In genomic region chr14:103073876-103074698, GRCh38 we compare ENCODE assay signal across 12 cellular contexts. TPM values are rescaled to one million over a fixed set of nuclear protein-coding genes. Genes with fewer than 3 reads are reported as not detected.
A peak's percentile ranks its signal among the peaks of the same experiment; 100 is the strongest.
DNase-seq lines count a peak whose midpoint lies in the region; ATAC-seq and TF ChIP-seq lines count a peak whose summit lies in the region.
"Had no signal": no experiment of that assay in that cellular context is flagged by ENCODE, and none has a peak within 500 bp of the region (broad histone marks: within the 10 kb centered on the region; RNA-seq: fewer than 3 reads in every experiment).

No MANE protein-coding gene starts in this region.

- no peaks in the 10 kb centered on the region for H3K9me3 Mint-ChIP-seq in activated naive CD4-positive, alpha-beta T cell treated with anti-CD3 and anti-CD28 coated beads, Interleukin-2, amount 50 U/mL, for 24 hours
- no peaks in the 10 kb centered on the region for H3K9me3 Mint-ChIP-seq in chondrocyte (ENCODE audit: low read depth)
- H3K9me3 Mint-ChIP-seq in type B pancreatic cell, result no peaks in the 10 kb centered on the region
- no peaks in the 10 kb centered on the region for H3K9me3 Mint-ChIP-seq in MCF 10A (ENCODE audit: unreplicated experiment)

- POLR2A ChIA-PET in MCF 10A (lab: Yijun Ruan, JAX), result interaction anchor here (0.6 to 1.4 kb wide), 7 partner anchors 17 to 80 kb away, joined by 3 to 4 read pairs (median 3); partner anchors contain the start of gene CDC42BPB

- ATAC-seq in left lung (no peak), HG03342 (IDR thresholded peaks at IDR 0.05; ENCODE audit: unreplicated experiment) (no peak)

- H3K36me3 ChIP-seq in left lung, result no peaks in the 10 kb centered on the region

- peak overlapping the region; percentile 7 to 80 for H3K27ac ChIP-seq in left lung

- intact Hi-C loops in left lung (cut with DNase I) (no loop called here), MCF 10A (cut with micrococcal nuclease) (loop anchor here (10.0 kb wide), 1 partner anchor 379 kb away; no protein-coding TSS in a partner anchor)

- DNase-seq in activated naive CD4-positive, alpha-beta T cell treated with Interleukin-2 at 50 U/mL for 16 hours, result no peak
- DNase-seq in chondrocyte (ENCODE audit: low spot score) (peak; percentile 79), left lung (peak in 1 of 2 donors; percentile 69), type B pancreatic cell (ENCODE audit: extremely low spot score, unreplicated experiment) (no peak), MCF 10A (ENCODE audit: unreplicated experiment) (no peak), NCI-H146 (lab: John Stamatoyannopoulos, UW) (no peak)
- DNase-seq: activated CD4-positive, alpha-beta T cell treated with anti-CD3 and anti-CD28 coated beads for 1 hour; activated gamma-delta T cell; cortex of kidney; SIG-M5 had no signal

- no peaks in the 10 kb centered on the region for H3K9me3 ChIP-seq in left lung

- no peaks in the 10 kb centered on the region for H3K27me3 Mint-ChIP-seq in activated naive CD4-positive, alpha-beta T cell treated with anti-CD3 and anti-CD28 coated beads, Interleukin-2, amount 50 U/mL, for 24 hours
- H3K27me3 Mint-ChIP-seq in chondrocyte (ENCODE audit: low read depth) (no peaks in the 10 kb centered on the region), type B pancreatic cell (no peaks in the 10 kb centered on the region), MCF 10A (ENCODE audit: insufficient read depth, unreplicated experiment) (no peaks in the 10 kb centered on the region)

- peaks cover 3 to 30% of the 10 kb centered on the region in 2 donors for H3K4me1 ChIP-seq in left lung

- no peak overlapping the region for H3K4me3 ChIP-seq in left lung

- no peak for TF ChIP-seq CTCF in chondrocyte (IDR thresholded peaks at IDR 0.05)
- no peak for TF ChIP-seq CTCF in left lung (IDR thresholded peaks at IDR 0.05)
- no peak for TF ChIP-seq CTCF in type B pancreatic cell (conservative IDR thresholded peaks at IDR 0.05)
- no peak for TF ChIP-seq CTCF in MCF 10A (IDR thresholded peaks at IDR 0.05; ENCODE audit: unreplicated experiment)

- H3K36me3 Mint-ChIP-seq in activated naive CD4-positive, alpha-beta T cell treated with anti-CD3 and anti-CD28 coated beads, Interleukin-2, amount 50 U/mL, for 24 hours, result no peaks in the 10 kb centered on the region
- no peaks in the 10 kb centered on the region for H3K36me3 Mint-ChIP-seq in chondrocyte (ENCODE audit: low read depth)
- H3K36me3 Mint-ChIP-seq in type B pancreatic cell, result no peaks in the 10 kb centered on the region
- H3K36me3 Mint-ChIP-seq in MCF 10A (ENCODE audit: insufficient read depth, unreplicated experiment), result no peaks in the 10 kb centered on the region

- BruUV-seq in MCF 10A (replicated peaks; lab: Mats Ljungman, UMichigan), result no TSS peak

- CTCF ChIA-PET in MCF 10A (lab: Yijun Ruan, JAX), result interaction anchor here (0.5 to 3.0 kb wide), 15 partner anchors 23 to 503 kb away, joined by 3 to 20 read pairs (median 4); no protein-coding TSS in a partner anchor

- peaks cover 0 to 13% of the 10 kb centered on the region in 2 donors for H3K27me3 ChIP-seq in left lung

- H3K4me1 Mint-ChIP-seq in activated naive CD4-positive, alpha-beta T cell treated with anti-CD3 and anti-CD28 coated beads, Interleukin-2, amount 50 U/mL, for 24 hours, result no peaks in the 10 kb centered on the region
- H3K4me1 Mint-ChIP-seq in chondrocyte (ENCODE audit: low read depth) (peaks cover 14% of the 10 kb centered on the region), type B pancreatic cell (ENCODE audit: unreplicated experiment) (peaks cover 6% of the 10 kb centered on the region), MCF 10A (ENCODE audit: insufficient read depth, unreplicated experiment) (peaks cover 6% of the 10 kb centered on the region)

- H3K4me3 Mint-ChIP-seq in activated naive CD4-positive, alpha-beta T cell treated with anti-CD3 and anti-CD28 coated beads, Interleukin-2, amount 50 U/mL, for 24 hours, result peak overlapping the region; percentile 13
- H3K4me3 Mint-ChIP-seq in chondrocyte (ENCODE audit: unreplicated experiment), result no peak overlapping the region
- H3K4me3 Mint-ChIP-seq in type B pancreatic cell, result peak overlapping the region; percentile 58
- no peak overlapping the region for H3K4me3 Mint-ChIP-seq in MCF 10A (ENCODE audit: unreplicated experiment)

- H3K27ac Mint-ChIP-seq in activated naive CD4-positive, alpha-beta T cell treated with anti-CD3 and anti-CD28 coated beads, Interleukin-2, amount 50 U/mL, for 24 hours, result no peak overlapping the region
- H3K27ac Mint-ChIP-seq in chondrocyte (ENCODE audit: unreplicated experiment) (peak overlapping the region; percentile 69), type B pancreatic cell (peak overlapping the region; percentile 55), MCF 10A (ENCODE audit: low read depth, unreplicated experiment) (no peak overlapping the region)

RNA-seq across cellular contexts. Expression of gene LBHD2, which starts 9.9 kb away (rescaled TPM):
- not detected in 3 replicates for total RNA-seq in chondrocyte
- total RNA-seq in left lung, result not detected
- not detected in 2 replicates for total RNA-seq in type B pancreatic cell (ENCODE audit: low replicate concordance)
- total RNA-seq in MCF 10A (2022), result not detected in 2 replicates

RNA-seq across cellular contexts. Expression of gene CDC42BPB, which starts 16.7 kb away (rescaled TPM):
- total RNA-seq in chondrocyte, result 106 to 113 TPM (median 107 TPM) in 3 replicates
- 10 to 100 TPM; 79.8 to 79.9 TPM for total RNA-seq in left lung
- total RNA-seq in type B pancreatic cell (ENCODE audit: low replicate concordance), result 83.6 and 88.6 TPM in 2 replicates
- total RNA-seq in MCF 10A (2022), result 82.7 and 91.1 TPM in 2 replicates

RNA-seq across cellular contexts. Expression of gene EXOC3L4, which starts 20.4 kb away (rescaled TPM):
- total RNA-seq in chondrocyte (not detected in 3 replicates), left lung (1 to 10 TPM; 3.0 to 4.0 TPM), type B pancreatic cell (ENCODE audit: low replicate concordance) (4.0 and 4.1 TPM in 2 replicates), MCF 10A (2022) (not detected in 2 replicates)

RNA-seq across cellular contexts. Expression of gene TNFAIP2, which starts 49.2 kb away (rescaled TPM):
- 1.9 to 16.7 TPM (median 13.3 TPM) in 3 replicates for total RNA-seq in chondrocyte
- 100 to 1,000 TPM in 1 of 2 donors, 10 to 100 TPM in 1; 76.5 to 237 TPM for total RNA-seq in left lung
- 21.5 and 28.5 TPM in 2 replicates for total RNA-seq in type B pancreatic cell (ENCODE audit: low replicate concordance)
- 17.9 and 19.1 TPM in 2 replicates for total RNA-seq in MCF 10A (2022)

Comparison
In these comparisons a context has a peak if more than half of its experiments do, and no peak if none do; other contexts are left out.
1. H3K27ac Mint-ChIP-seq: peak in chondrocyte (single experiment) and type B pancreatic cell (single experiment); none in activated naive CD4-positive, alpha-beta T cell treated with anti-CD3 and anti-CD28 coated beads, Interleukin-2, amount 50 U/mL, for 24 hours (single experiment) and MCF 10A (single experiment).
2. H3K4me3 Mint-ChIP-seq: peak in activated naive CD4-positive, alpha-beta T cell treated with anti-CD3 and anti-CD28 coated beads, Interleukin-2, amount 50 U/mL, for 24 hours (single experiment) and type B pancreatic cell (single experiment); none in chondrocyte (single experiment) and MCF 10A (single experiment).